8 cellular contexts compared by ENCODE assay signal in the genomic region with DNA sequence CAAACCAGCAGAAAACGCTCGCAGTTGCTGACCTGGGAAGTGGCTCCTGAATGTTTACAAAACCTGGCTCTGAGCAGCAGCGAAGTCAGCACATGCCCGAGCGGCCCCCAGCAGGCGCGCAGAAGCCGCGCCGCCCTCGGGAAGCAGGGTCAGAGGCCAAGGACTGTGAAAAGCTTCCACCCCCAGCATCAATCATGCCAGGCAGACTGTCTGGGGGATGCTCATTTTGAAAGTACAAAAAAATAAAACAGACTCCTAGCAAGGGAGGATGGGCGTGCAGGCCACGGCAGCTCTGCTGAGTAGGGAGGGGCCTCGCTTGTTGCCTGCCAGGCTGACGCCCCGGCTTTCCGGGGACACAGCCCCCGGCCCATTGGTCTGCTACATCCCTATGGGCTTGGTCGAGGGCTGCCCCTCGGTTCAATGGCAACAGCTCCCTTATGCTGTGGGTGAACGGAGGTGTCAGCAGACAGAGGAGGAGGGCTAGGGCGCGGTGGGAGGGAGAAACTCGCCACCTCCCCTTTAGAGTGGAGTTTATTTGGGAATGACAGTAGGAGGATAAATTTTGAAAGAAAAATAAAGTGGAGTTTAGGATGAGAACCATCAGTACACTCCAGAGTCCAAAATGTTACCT. TPM values are rescaled to one million over a fixed set of nuclear protein-coding genes. Genes with fewer than 3 reads are reported as not detected.
DNase-seq lines count a peak whose midpoint lies in the region; ATAC-seq and TF ChIP-seq lines count a peak whose summit lies in the region.

No MANE protein-coding gene starts in this region.

- ATAC-seq in activated naive CD8-positive, alpha-beta T cell treated with anti-CD3 and anti-CD28 coated beads, Interleukin-2, amount 50 U/mL, for 24 hours = peak; percentile 65
- ATAC-seq in GM21526 (IDR thresholded peaks at IDR 0.05; ENCODE audit: low FRiP score, unreplicated experiment) (no peak), GM21723 (IDR thresholded peaks at IDR 0.05; ENCODE audit: unreplicated experiment) (no peak)

- H3K27me3 Mint-ChIP-seq in activated naive CD8-positive, alpha-beta T cell treated with anti-CD3 and anti-CD28 coated beads, Interleukin-2, amount 50 U/mL, for 24 hours = no peaks in the 10 kb centered on the region
- H3K27me3 Mint-ChIP-seq in nephron (ENCODE audit: low read depth) = peaks cover 18% of the 10 kb centered on the region
- no peaks in the 10 kb centered on the region for H3K27me3 Mint-ChIP-seq in Calu3 (ENCODE audit: unreplicated experiment)

- H3K27ac ChIP-seq in SJCRH30 = peak overlapping the region; percentile 94

- no peaks in the 10 kb centered on the region for H3K36me3 ChIP-seq in SJCRH30

- peaks cover 72% of the 10 kb centered on the region for H3K4me1 Mint-ChIP-seq in activated naive CD8-positive, alpha-beta T cell treated with anti-CD3 and anti-CD28 coated beads, Interleukin-2, amount 50 U/mL, for 24 hours
- peaks cover 25% of the 10 kb centered on the region for H3K4me1 Mint-ChIP-seq in nephron
- H3K4me1 Mint-ChIP-seq in Calu3 (ENCODE audit: low read depth, unreplicated experiment) = no peaks in the 10 kb centered on the region

- TF ChIP-seq CTCF in nephron (IDR thresholded peaks at IDR 0.05; ENCODE audit: unreplicated experiment in 3 of 3) = no peak
- TF ChIP-seq CTCF in Calu3 (IDR thresholded peaks at IDR 0.05; ENCODE audit: unreplicated experiment) = no peak

- peaks cover 34% of the 10 kb centered on the region for H3K4me1 ChIP-seq in SJCRH30

- no peaks in the 10 kb centered on the region for H3K9me3 ChIP-seq in SJCRH30 (replicated peaks)

- no peaks in the 10 kb centered on the region for H3K9me3 Mint-ChIP-seq in activated naive CD8-positive, alpha-beta T cell treated with anti-CD3 and anti-CD28 coated beads, Interleukin-2, amount 50 U/mL, for 24 hours
- H3K9me3 Mint-ChIP-seq in nephron (no peaks in the 10 kb centered on the region), Calu3 (ENCODE audit: low read depth, unreplicated experiment) (no peaks in the 10 kb centered on the region)

- H3K27ac Mint-ChIP-seq in activated naive CD8-positive, alpha-beta T cell treated with anti-CD3 and anti-CD28 coated beads, Interleukin-2, amount 50 U/mL, for 24 hours = peak overlapping the region; percentile 91
- H3K27ac Mint-ChIP-seq in nephron = peak overlapping the region in 1 of 3 experiments; percentile 65
- H3K27ac Mint-ChIP-seq in Calu3 (ENCODE audit: unreplicated experiment) = no peak overlapping the region

- DNase-seq in GM19238 (ENCODE audit: insufficient read length, low spot score) (peak; percentile 45), SJCRH30 (peak in 1 of 2 experiments; percentile 34), Calu3 (no peak), amniotic stem cell (lab: John Stamatoyannopoulos, UW) (no peak)
- peak; percentile 65 for DNase-seq in activated naive CD8-positive, alpha-beta T cell treated with anti-CD3 and anti-CD28 coated beads, Interleukin-2, amount 50 U/mL, for 24 hours

- peaks cover 4% of the 10 kb centered on the region for H3K36me3 Mint-ChIP-seq in activated naive CD8-positive, alpha-beta T cell treated with anti-CD3 and anti-CD28 coated beads, Interleukin-2, amount 50 U/mL, for 24 hours (ENCODE audit: low read depth)
- H3K36me3 Mint-ChIP-seq in nephron (ENCODE audit: low read depth) (peaks cover 6% of the 10 kb centered on the region), Calu3 (ENCODE audit: insufficient read depth, unreplicated experiment) (no peaks in the 10 kb centered on the region)

- intact Hi-C loops in Calu3 (cut with micrococcal nuclease; ENCODE audit: unreplicated experiment) = no loop called here

- peak overlapping the region; percentile 73 for H3K4me3 Mint-ChIP-seq in activated naive CD8-positive, alpha-beta T cell treated with anti-CD3 and anti-CD28 coated beads, Interleukin-2, amount 50 U/mL, for 24 hours
- H3K4me3 Mint-ChIP-seq in nephron (peak overlapping the region in 2 of 3 experiments; percentile 50 to 53), Calu3 (ENCODE audit: low read depth, unreplicated experiment) (no peak overlapping the region)

- peak overlapping the region; percentile 20 for H3K4me3 ChIP-seq in SJCRH30

- CTCF ChIA-PET in Calu3 (lab: Charles Lee) = no interaction called here

- H3K27me3 ChIP-seq in SJCRH30 = no peaks in the 10 kb centered on the region

- no TSS peak for BruUV-seq in Calu3 (replicated peaks; lab: Mats Ljungman, UMichigan)

RNA-seq across cellular contexts. Expression of a gene that starts 37.7 kb away (rescaled TPM):
- total RNA-seq in SJCRH30 (2014; rRNA removed; shearing (Covaris generic)) = 12.3 and 12.6 TPM in 2 replicates
- total RNA-seq in Calu3 (2022) = 9.1 and 13.0 TPM in 2 replicates

RNA-seq across cellular contexts. Expression of a gene that starts 37.7 kb away (rescaled TPM):
- 16.2 and 19.1 TPM in 2 replicates for total RNA-seq in SJCRH30 (2014; rRNA removed; shearing (Covaris generic))
- 26.2 and 28.7 TPM in 2 replicates for total RNA-seq in Calu3 (2022)

RNA-seq across cellular contexts. Expression of a gene that starts 49.2 kb away (rescaled TPM):
- total RNA-seq in SJCRH30 (2014; rRNA removed; shearing (Covaris generic)) = 69.2 and 74.6 TPM in 2 replicates
- 165 and 170 TPM in 2 replicates for total RNA-seq in Calu3 (2022)

RNA-seq across cellular contexts. Expression of a gene that starts 49.3 kb away (rescaled TPM):
- total RNA-seq in SJCRH30 (2014; rRNA removed; shearing (Covaris generic)) = 17.0 and 17.2 TPM in 2 replicates
- 33.7 and 36.3 TPM in 2 replicates for total RNA-seq in Calu3 (2022)

Comparison
In these comparisons a context has a peak if more than half of its experiments do, and no peak if none do; other contexts are left out.
1. DNase-seq: peak in GM19238 (single experiment) and activated naive CD8-positive, alpha-beta T cell treated with anti-CD3 and anti-CD28 coated beads, Interleukin-2, amount 50 U/mL, for 24 hours (single experiment); none in Calu3 (single experiment) and amniotic stem cell (single experiment).